In genomic region chr1:203331224-203331623, GRCh38 we compare ENCODE assay signal across 27 cellular contexts. TPM values are rescaled to one million over a fixed set of nuclear protein-coding genes. Genes with fewer than 3 reads are reported as not detected.
"Had no signal": no experiment of that assay in that cellular context is flagged by ENCODE, and none has a peak within 500 bp of the region (broad histone marks: within the 10 kb centered on the region; RNA-seq: fewer than 3 reads in every experiment).

No MANE protein-coding gene starts in this region.

- H3K9me3 ChIP-seq: esophagus muscularis mucosa, left ventricle myocardium inferior, sigmoid colon, testis, vagina had no signal

- H3K9me3 Mint-ChIP-seq: activated CD4-positive, alpha-beta memory T cell treated with anti-CD3 and anti-CD28 coated beads, Interleukin-2, amount 10 ng/mL, durations not matched to agents 7 days and 5 days; activated CD4-positive, alpha-beta T cell treated with anti-CD3 and anti-CD28 coated beads, Interleukin-2, amount 10 ng/mL, durations not matched to agents 24 days and 14 days; activated T-cell treated with anti-CD3 and anti-CD28 coated beads, Interleukin-2, amount 50 U/mL, for 72 hours; brain; central memory CD8-positive, alpha-beta T cell; mesothelial cell of epicardium; naive thymus-derived CD8-positive, alpha-beta T cell; neural progenitor cell; type B pancreatic cell had no signal

- H3K27ac Mint-ChIP-seq: activated CD4-positive, alpha-beta memory T cell treated with anti-CD3 and anti-CD28 coated beads, Interleukin-2, amount 10 ng/mL, durations not matched to agents 7 days and 5 days; activated CD4-positive, alpha-beta T cell treated with anti-CD3 and anti-CD28 coated beads, Interleukin-2, amount 10 ng/mL, durations not matched to agents 24 days and 14 days; mesothelial cell of epicardium; neural progenitor cell; type B pancreatic cell had no signal

- H3K4me3 Mint-ChIP-seq: activated CD4-positive, alpha-beta memory T cell treated with anti-CD3 and anti-CD28 coated beads, Interleukin-2, amount 10 ng/mL, durations not matched to agents 7 days and 5 days; activated CD4-positive, alpha-beta T cell treated with anti-CD3 and anti-CD28 coated beads, Interleukin-2, amount 10 ng/mL, durations not matched to agents 24 days and 14 days; activated T-cell treated with anti-CD3 and anti-CD28 coated beads, Interleukin-2, amount 50 U/mL, for 72 hours; brain; central memory CD8-positive, alpha-beta T cell; mesothelial cell of epicardium; naive thymus-derived CD8-positive, alpha-beta T cell; neural progenitor cell; type B pancreatic cell had no signal

- H3K27ac ChIP-seq: esophagus muscularis mucosa, left ventricle myocardium inferior, neural progenitor cell, sigmoid colon, testis, vagina had no signal

- FAIRE-seq: colon, frontal cortex had no signal

- H3K36me3 Mint-ChIP-seq: brain; mesothelial cell of epicardium; naive thymus-derived CD8-positive, alpha-beta T cell; neural progenitor cell; type B pancreatic cell had no signal

- H3K4me3 ChIP-seq: esophagus muscularis mucosa, left ventricle myocardium inferior, neural progenitor cell, sigmoid colon, smooth muscle cell, testis, vagina had no signal

- H3K36me3 ChIP-seq: esophagus muscularis mucosa, left ventricle myocardium inferior, neural progenitor cell, sigmoid colon, vagina had no signal

- H3K9ac ChIP-seq: neural progenitor cell had no signal

- H2AFZ ChIP-seq: neural progenitor cell had no signal

- H3K27me3 ChIP-seq: esophagus muscularis mucosa, sigmoid colon, testis, vagina had no signal

- H3K27me3 Mint-ChIP-seq: activated CD4-positive, alpha-beta memory T cell treated with anti-CD3 and anti-CD28 coated beads, Interleukin-2, amount 10 ng/mL, durations not matched to agents 7 days and 5 days; central memory CD8-positive, alpha-beta T cell; naive thymus-derived CD8-positive, alpha-beta T cell; type B pancreatic cell had no signal

- DNase-seq: activated CD4-positive, alpha-beta memory T cell treated with anti-CD3 and anti-CD28 coated beads, Interleukin-2, amount 10 ng/mL, durations not matched to agents 7 days and 5 days; activated CD4-positive, alpha-beta T cell treated with anti-CD3 and anti-CD28 coated beads, Interleukin-2, amount 10 ng/mL, durations not matched to agents 24 days and 14 days; activated CD4-positive, CD25-positive, alpha-beta regulatory T cell; activated effector memory CD4-positive, alpha-beta T cell treated with anti-CD3 and anti-CD28 coated beads, Interleukin-2, amount 50 U/mL, for 16 hours; activated naive CD4-positive, alpha-beta T cell treated with anti-CD3 and anti-CD28 coated beads, Interleukin-2, amount 50 U/mL, for 16 hours; activated T-cell treated with anti-CD3 and anti-CD28 coated beads, Interleukin-2, amount 50 U/mL, for 72 hours; aorta; effector memory CD4-positive, alpha-beta T cell; glutamatergic neuron; hippocampal formation; left ventricle myocardium inferior; naive thymus-derived CD8-positive, alpha-beta T cell; posterior cingulate gyrus; sigmoid colon; stimulated activated CD4-positive, alpha-beta T cell treated with anti-CD3 and anti-CD28 coated beads, Interleukin-15, amount 100 ng/mL, for 24 hours; stimulated activated naive CD4-positive, alpha-beta T cell; testis had no signal

- H3K4me2 ChIP-seq: neural progenitor cell, smooth muscle cell had no signal

RNA-seq across cellular contexts. Expression of gene FMOD, which starts 19.7 kb away (rescaled TPM):
- total RNA-seq: naive thymus-derived CD8-positive, alpha-beta T cell had no signal
